In genomic region chr5:61549530-61549929, GRCh38 we compare ENCODE assay signal across 34 cellular contexts.
"Had no signal": no experiment of that assay in that cellular context is flagged by ENCODE, and none has a peak within 500 bp of the region (broad histone marks: within the 10 kb centered on the region; RNA-seq: fewer than 3 reads in every experiment).

No MANE protein-coding gene starts in this region.

- H3K4me3 Mint-ChIP-seq: activated B cell treated with CpG ODN at 0.5 μM for 24 hours; activated CD4-positive, alpha-beta memory T cell treated with anti-CD3 and anti-CD28 coated beads for 36 hours; activated CD4-positive, alpha-beta T cell treated with anti-CD3 and anti-CD28 coated beads, Interleukin-2, amount 10 ng/mL, durations not matched to agents 24 days and 14 days; activated CD8-positive, alpha-beta T cell treated with anti-CD3 and anti-CD28 coated beads for 36 hours; activated naive CD4-positive, alpha-beta T cell treated with anti-CD3 and anti-CD28 coated beads, Interleukin-2, amount 10 ng/mL, durations not matched to agents 7 days and 5 days; activated naive CD8-positive, alpha-beta T cell treated with anti-CD3 and anti-CD28 coated beads for 36 hours; activated T-cell treated with anti-CD3 and anti-CD28 coated beads, Interleukin-2, amount 50 U/mL, for 4 hours; activated T-cell treated with anti-CD3 and anti-CD28 coated beads, Interleukin-2, amount 50 U/mL, for 72 hours; activated T-helper 1 cell treated with anti-CD3 and anti-CD28 coated beads, Interleukin-12 subunit alpha, Interleukin-12 subunit beta, Interleukin-2, Interleukin-4 antibody, amounts not matched to agents 30 ng/mL and 10 ng/mL and 1 ng/mL, durations not matched to agents 14 hours and 24 hours and 36 hours; activated T-helper 17 cell treated with anti-CD3 and anti-CD28 coated beads, Interleukin-2, amount 50 U/mL, for 72 hours; T-helper 1 cell treated with Interleukin-12 subunit alpha and Interleukin-12 subunit beta and Interleukin-4 antibody, amounts not matched to agents 30 μg/mL and 1 μg/mL, for 36 hours; T-helper 2 cell treated with Interferon-gamma antibody and Interleukin-4, amounts not matched to agents 5 μg/mL and 100 μg/mL, for 36 hours had no signal

- H3K4me1 Mint-ChIP-seq: activated B cell treated with CpG ODN at 0.5 μM for 24 hours; activated CD4-positive, alpha-beta T cell treated with anti-CD3 and anti-CD28 coated beads, Interleukin-2, amount 10 ng/mL, durations not matched to agents 24 days and 14 days; activated naive CD4-positive, alpha-beta T cell treated with anti-CD3 and anti-CD28 coated beads, Interleukin-2, amount 10 ng/mL, durations not matched to agents 7 days and 5 days; activated naive CD8-positive, alpha-beta T cell treated with anti-CD3 and anti-CD28 coated beads for 36 hours; activated T-helper 17 cell treated with anti-CD3 and anti-CD28 coated beads, Interleukin-2, amount 50 U/mL, for 72 hours had no signal

- ATAC-seq: activated CD8-positive, alpha-beta T cell treated with anti-CD3 and anti-CD28 coated beads for 36 hours; activated naive CD4-positive, alpha-beta T cell treated with anti-CD3 and anti-CD28 coated beads, Interleukin-2, amount 50 U/mL, for 72 hours; activated T-cell treated with anti-CD3 and anti-CD28 coated beads, Interleukin-2, amount 50 U/mL, for 4 hours; activated T-cell treated with anti-CD3 and anti-CD28 coated beads, Interleukin-2, amount 50 U/mL, for 72 hours; activated T-helper 17 cell treated with anti-CD3 and anti-CD28 coated beads, Interleukin-2, amount 50 U/mL, for 72 hours; body of pancreas had no signal

- H3K27me3 Mint-ChIP-seq: activated B cell treated with CpG ODN at 0.5 μM for 24 hours; activated CD4-positive, alpha-beta memory T cell treated with anti-CD3 and anti-CD28 coated beads for 36 hours; activated CD4-positive, alpha-beta T cell treated with anti-CD3 and anti-CD28 coated beads, Interleukin-2, amount 10 ng/mL, durations not matched to agents 24 days and 14 days; activated CD8-positive, alpha-beta T cell treated with anti-CD3 and anti-CD28 coated beads for 36 hours; activated naive CD4-positive, alpha-beta T cell treated with anti-CD3 and anti-CD28 coated beads, Interleukin-2, amount 10 ng/mL, durations not matched to agents 7 days and 5 days; activated T-helper 17 cell treated with anti-CD3 and anti-CD28 coated beads, Interleukin-2, amount 50 U/mL, for 72 hours had no signal

- H3K9me3 ChIP-seq: adrenal gland, body of pancreas, breast epithelium had no signal

- H3K27ac Mint-ChIP-seq: activated B cell treated with CpG ODN at 0.5 μM for 24 hours; activated CD4-positive, alpha-beta memory T cell treated with anti-CD3 and anti-CD28 coated beads for 36 hours; activated CD4-positive, alpha-beta T cell treated with anti-CD3 and anti-CD28 coated beads, Interleukin-2, amount 10 ng/mL, durations not matched to agents 24 days and 14 days; activated CD8-positive, alpha-beta T cell treated with anti-CD3 and anti-CD28 coated beads for 36 hours; activated naive CD4-positive, alpha-beta T cell treated with anti-CD3 and anti-CD28 coated beads, Interleukin-2, amount 10 ng/mL, durations not matched to agents 7 days and 5 days; activated naive CD4-positive, alpha-beta T cell treated with anti-CD3 and anti-CD28 coated beads, Interleukin-2, amount 50 U/mL, for 72 hours; activated naive CD8-positive, alpha-beta T cell treated with anti-CD3 and anti-CD28 coated beads for 36 hours; activated T-cell treated with anti-CD3 and anti-CD28 coated beads, Interleukin-2, amount 50 U/mL, for 72 hours; activated T-helper 1 cell treated with anti-CD3 and anti-CD28 coated beads, Interleukin-12 subunit alpha, Interleukin-12 subunit beta, Interleukin-2, Interleukin-4 antibody, amounts not matched to agents 30 ng/mL and 10 ng/mL and 1 ng/mL, durations not matched to agents 14 hours and 24 hours and 36 hours; activated T-helper 17 cell treated with anti-CD3 and anti-CD28 coated beads, Interleukin-2, amount 50 U/mL, for 72 hours; T-helper 1 cell treated with Interleukin-12 subunit alpha and Interleukin-12 subunit beta and Interleukin-4 antibody, amounts not matched to agents 30 μg/mL and 1 μg/mL, for 36 hours; T-helper 2 cell treated with Interferon-gamma antibody and Interleukin-4, amounts not matched to agents 5 μg/mL and 100 μg/mL, for 36 hours had no signal

- H3K4me3 ChIP-seq: adrenal gland, body of pancreas, breast epithelium had no signal

- H3K27ac ChIP-seq: adrenal gland, body of pancreas, brain microvascular endothelial cell, breast epithelium, VCaP had no signal

- DNase-seq: activated B cell treated with CpG ODN at 0.5 μM for 24 hours; activated CD4-positive, alpha-beta memory T cell treated with anti-CD3 and anti-CD28 coated beads for 36 hours; activated CD4-positive, alpha-beta T cell treated with anti-CD3 and anti-CD28 coated beads for 4 hours; activated CD4-positive, alpha-beta T cell treated with anti-CD3 and anti-CD28 coated beads, Interleukin-2, amount 10 ng/mL, durations not matched to agents 24 days and 14 days; activated CD4-positive, alpha-beta T cell treated with anti-CD3 and anti-CD28 coated beads, Interleukin-2, amount 50 U/mL, for 1 hour; activated CD4-positive, alpha-beta T cell treated with anti-CD3 and anti-CD28 coated beads, Interleukin-2, amount 50 U/mL, for 4 hours; activated CD4-positive, CD25-positive, alpha-beta regulatory T cell treated with anti-CD3 and anti-CD28 coated beads, Interleukin-2, amount 50 U/mL, for 72 hours; activated CD8-positive, alpha-beta memory T cell treated with anti-CD3 and anti-CD28 coated beads, Interleukin-2, amount 50 U/mL, for 4 hours; activated CD8-positive, alpha-beta T cell treated with anti-CD3 and anti-CD28 coated beads for 36 hours; activated effector memory CD4-positive, alpha-beta T cell treated with anti-CD3 and anti-CD28 coated beads, Interleukin-2, amount 50 U/mL, for 16 hours; activated gamma-delta T cell treated with Interleukin-2 at 50 U/mL for 16 hours; activated naive CD4-positive, alpha-beta T cell; activated naive CD4-positive, alpha-beta T cell treated with anti-CD3 and anti-CD28 coated beads, Interleukin-2, amount 10 ng/mL, durations not matched to agents 7 days and 5 days; activated naive CD8-positive, alpha-beta T cell treated with anti-CD3 and anti-CD28 coated beads for 36 hours; activated T-cell treated with anti-CD3 and anti-CD28 coated beads for 4 hours; activated T-cell treated with anti-CD3 and anti-CD28 coated beads, Interleukin-2, amount 50 U/mL, for 1 hour; activated T-cell treated with anti-CD3 and anti-CD28 coated beads, Interleukin-2, amount 50 U/mL, for 4 hours; activated T-cell treated with anti-CD3 and anti-CD28 coated beads, Interleukin-2, amount 50 U/mL, for 72 hours; adrenal gland; amniotic stem cell; aorta; body of pancreas; brain microvascular endothelial cell; central memory CD4-positive, alpha-beta T cell; T-helper 1 cell; T-helper 2 cell; T-helper 9 cell had no signal

- H3K9me3 Mint-ChIP-seq: activated CD4-positive, alpha-beta memory T cell treated with anti-CD3 and anti-CD28 coated beads for 36 hours; activated CD4-positive, alpha-beta T cell treated with anti-CD3 and anti-CD28 coated beads, Interleukin-2, amount 10 ng/mL, durations not matched to agents 24 days and 14 days; activated CD8-positive, alpha-beta T cell treated with anti-CD3 and anti-CD28 coated beads for 36 hours; activated naive CD4-positive, alpha-beta T cell treated with anti-CD3 and anti-CD28 coated beads, Interleukin-2, amount 10 ng/mL, durations not matched to agents 7 days and 5 days; activated naive CD4-positive, alpha-beta T cell treated with anti-CD3 and anti-CD28 coated beads, Interleukin-2, amount 50 U/mL, for 72 hours; activated naive CD8-positive, alpha-beta T cell treated with anti-CD3 and anti-CD28 coated beads for 36 hours; activated T-cell treated with anti-CD3 and anti-CD28 coated beads, Interleukin-2, amount 50 U/mL, for 4 hours; activated T-cell treated with anti-CD3 and anti-CD28 coated beads, Interleukin-2, amount 50 U/mL, for 72 hours; activated T-helper 1 cell treated with anti-CD3 and anti-CD28 coated beads, Interleukin-12 subunit alpha, Interleukin-12 subunit beta, Interleukin-2, Interleukin-4 antibody, amounts not matched to agents 30 ng/mL and 10 ng/mL and 1 ng/mL, durations not matched to agents 14 hours and 24 hours and 36 hours; activated T-helper 17 cell treated with anti-CD3 and anti-CD28 coated beads, Interleukin-2, amount 50 U/mL, for 72 hours; T-helper 1 cell treated with Interleukin-12 subunit alpha and Interleukin-12 subunit beta and Interleukin-4 antibody, amounts not matched to agents 30 μg/mL and 1 μg/mL, for 36 hours; T-helper 2 cell treated with Interferon-gamma antibody and Interleukin-4, amounts not matched to agents 5 μg/mL and 100 μg/mL, for 36 hours had no signal

- H3K36me3 ChIP-seq: brain microvascular endothelial cell, breast epithelium had no signal

- H3K27me3 ChIP-seq: adrenal gland, body of pancreas, brain microvascular endothelial cell, breast epithelium had no signal

- H3K4me1 ChIP-seq: adrenal gland, body of pancreas, breast epithelium had no signal
